In the genomic region with DNA sequence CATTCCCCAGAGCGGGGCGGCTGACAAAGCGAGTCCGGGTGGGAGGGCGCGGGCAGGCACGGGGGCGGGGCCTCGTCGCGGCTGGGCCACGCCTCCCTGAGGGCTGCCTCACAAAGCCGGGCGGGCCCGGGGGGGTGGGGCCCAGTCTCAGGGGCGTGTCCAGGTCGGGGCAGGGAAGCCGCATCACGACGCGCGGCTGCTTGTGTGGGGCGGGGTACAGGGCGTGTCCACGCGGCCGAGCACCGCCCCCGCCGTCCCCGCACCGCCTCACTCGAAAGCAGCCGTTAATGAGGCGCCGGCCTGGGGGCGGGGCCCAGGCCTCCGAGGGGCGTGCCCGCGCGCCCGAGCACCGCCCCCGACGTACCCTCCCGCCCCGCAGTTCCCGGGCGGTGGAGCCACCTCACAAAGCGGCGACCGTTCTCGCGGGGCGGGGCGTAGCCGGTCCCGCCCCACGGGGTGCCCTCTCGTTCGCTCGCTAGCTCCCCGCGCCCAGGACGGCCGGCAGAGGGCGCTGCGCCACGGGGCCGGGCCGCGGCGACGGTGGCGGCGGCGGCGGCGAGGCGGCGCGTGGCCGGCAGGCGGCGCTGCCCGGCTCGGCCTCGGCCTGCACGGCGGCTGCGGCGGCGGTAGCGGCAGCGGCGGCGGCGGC, we compare ENCODE assay signal across 1 cellular context.
TF ChIP-seq lines count a peak whose summit lies in the region.

Gene CARM1 (plus strand): TSS at position 599 of the 649 bp plus-strand sequence. CDS start 150 bp downstream, outside the sequence.

TF ChIP-seq in K562, 482 proteins besides CTCF, POLR2A, EP300 and RAD21 (continued from another document and continues in another):
- TF ChIP-seq, protein P1, sequence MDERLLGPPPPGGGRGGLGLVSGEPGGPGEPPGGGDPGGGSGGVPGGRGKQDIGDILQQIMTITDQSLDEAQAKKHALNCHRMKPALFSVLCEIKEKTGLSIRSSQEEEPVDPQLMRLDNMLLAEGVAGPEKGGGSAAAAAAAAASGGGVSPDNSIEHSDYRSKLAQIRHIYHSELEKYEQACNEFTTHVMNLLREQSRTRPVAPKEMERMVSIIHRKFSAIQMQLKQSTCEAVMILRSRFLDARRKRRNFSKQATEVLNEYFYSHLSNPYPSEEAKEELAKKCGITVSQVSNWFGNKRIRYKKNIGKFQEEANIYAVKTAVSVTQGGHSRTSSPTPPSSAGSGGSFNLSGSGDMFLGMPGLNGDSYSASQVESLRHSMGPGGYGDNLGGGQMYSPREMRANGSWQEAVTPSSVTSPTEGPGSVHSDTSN (CRISPR knock-in tag; IDR thresholded peaks at IDR 0.05; ENCODE audit: low read depth), result no peak
- TF ChIP-seq, protein P1 (tag; conservative IDR thresholded peaks at IDR 0.05; ENCODE audit: low read depth), result no peak
- TF ChIP-seq CTBP1 (IDR thresholded peaks at IDR 0.05; ENCODE audit: borderline replicate concordance) (peak; percentile 86), ZNF316 (IDR thresholded peaks at IDR 0.05) (no peak), FOXJ3 (CRISPR knock-in tag; IDR thresholded peaks at IDR 0.05) (no peak), DPF2 (IDR thresholded peaks at IDR 0.05) (no peak), DDX20 (tag; IDR thresholded peaks at IDR 0.05; ENCODE audit: low read depth) (no peak), ILK (tag; IDR thresholded peaks at IDR 0.05; ENCODE audit: borderline replicate concordance, low read depth) (no peak), NELFE (IDR thresholded peaks at IDR 0.05; ENCODE audit: insufficient read depth, insufficient read length) (no peak), ZNF23 (CRISPR knock-in tag; IDR thresholded peaks at IDR 0.05) (no peak), MAZ (CRISPR knock-in tag; conservative IDR thresholded peaks at IDR 0.05 in 1 of 2, IDR thresholded peaks at IDR 0.05 in 1 of 2) (peak; percentile 40 to 81; a peak in 3 of 4 replicates), MTA1 (IDR thresholded peaks at IDR 0.05; ENCODE audit: borderline replicate concordance) (peak; percentile 77), MYC (IDR thresholded peaks at IDR 0.05; ENCODE audit: low read depth, low read length) (peak; percentile 76), MYC (CRISPR knock-in tag; IDR thresholded peaks at IDR 0.05; ENCODE audit: borderline replicate concordance, low read depth) (no peak), HNRNPLL (IDR thresholded peaks at IDR 0.05; ENCODE audit: low read depth, low read length, poor library complexity, severe bottlenecking) (peak; percentile 70), GABPA (tag; conservative IDR thresholded peaks at IDR 0.05; ENCODE audit: low read depth) (peak; percentile 14; the same call in 1 of the 2 replicates), MXI1 (IDR thresholded peaks at IDR 0.05; ENCODE audit: low read depth, low read length) (no peak), JUN (IDR thresholded peaks at IDR 0.05; ENCODE audit: borderline replicate concordance, low read depth, low read length) (peak; percentile 15; the same call in 1 of the 2 replicates), JUN (CRISPR knock-in tag; IDR thresholded peaks at IDR 0.05; ENCODE audit: borderline replicate concordance) (no peak), ZFX (CRISPR knock-in tag; IDR thresholded peaks at IDR 0.05) (0 out of 2 replicates have a peak, but pooled peaks have one; percentile 13), ZNF445 (CRISPR knock-in tag; IDR thresholded peaks at IDR 0.05; ENCODE audit: low read depth) (no peak), ATF1 (CRISPR knock-in tag; IDR thresholded peaks at IDR 0.05) (peak; percentile 74), ATF1 (tag; IDR thresholded peaks at IDR 0.05) (peak; percentile 83), CCNT2 (IDR thresholded peaks at IDR 0.05; ENCODE audit: borderline replicate concordance, extremely low read depth, insufficient read length, low read depth, low read length) (peak; percentile 90), CHD2 (IDR thresholded peaks at IDR 0.05; ENCODE audit: low read depth, low read length) (peak; percentile 69), BHLHE40 (IDR thresholded peaks at IDR 0.05; ENCODE audit: low read length) (peak; percentile 4; the same call in 1 of the 2 replicates), SAP30 (IDR thresholded peaks at IDR 0.05; ENCODE audit: borderline replicate concordance, insufficient read depth, low read depth, low read length, poor library complexity, severe bottlenecking) (no peak), MEF2A (IDR thresholded peaks at IDR 0.05; ENCODE audit: control insufficient read depth, low read depth, low read length) (no peak), HLTF (IDR thresholded peaks at IDR 0.05) (no peak), ZNF766 (CRISPR knock-in tag; conservative IDR thresholded peaks at IDR 0.05) (no peak), ZSCAN32 (CRISPR knock-in tag; IDR thresholded peaks at IDR 0.05) (no peak), RNF2 (IDR thresholded peaks at IDR 0.05) (no peak; the same call in 1 of the 2 replicates), JUNB (CRISPR knock-in tag; conservative IDR thresholded peaks at IDR 0.05) (no peak), KLF1 (tag; IDR thresholded peaks at IDR 0.05) (0 out of 2 replicates have a peak, but pooled peaks have one; percentile 47), SREBF1 (IDR thresholded peaks at IDR 0.05; ENCODE audit: borderline replicate concordance, low read depth, low read length) (0 out of 2 replicates have a peak, but pooled peaks have one; percentile 26), ILF3 (IDR thresholded peaks at IDR 0.05; ENCODE audit: borderline replicate concordance) (no peak), HCFC1 (IDR thresholded peaks at IDR 0.05; ENCODE audit: low read depth, low read length) (peak; percentile 70), YY1 (IDR thresholded peaks at IDR 0.05; ENCODE audit: borderline replicate concordance in 1 of 3, control insufficient read depth in 1 of 3, extremely low read depth in 1 of 3, insufficient read depth in 3 of 3, insufficient read length in 1 of 3, insufficient replicate concordance in 2 of 3, low read depth in 1 of 3, low read length in 2 of 3) (peak in 2 of 3 experiments; percentile 32 to 63), ZBTB11 (CRISPR knock-in tag; IDR thresholded peaks at IDR 0.05) (peak in 1 of 3 experiments; percentile 35; a peak in 1 of 6 replicates), MEIS2 (IDR thresholded peaks at IDR 0.05; ENCODE audit: partially characterized antibody) (peak; percentile 6), JUND (IDR thresholded peaks at IDR 0.05; ENCODE audit: borderline replicate concordance, low read depth, low read length) (peak; percentile 5; the same call in 1 of the 2 replicates), JUND (tag; IDR thresholded peaks at IDR 0.05; ENCODE audit: borderline replicate concordance, low read depth, low read length) (no peak; the same call in 2 of the 3 replicates), SRF (CRISPR knock-in tag; IDR thresholded peaks at IDR 0.05) (peak in 1 of 2 experiments; percentile 83; a peak in 2 of 4 replicates), CREB1 (IDR thresholded peaks at IDR 0.05) (peak; percentile 94), CREB1 (CRISPR knock-in tag; IDR thresholded peaks at IDR 0.05) (peak; percentile 92)
- TF ChIP-seq, protein P2, sequence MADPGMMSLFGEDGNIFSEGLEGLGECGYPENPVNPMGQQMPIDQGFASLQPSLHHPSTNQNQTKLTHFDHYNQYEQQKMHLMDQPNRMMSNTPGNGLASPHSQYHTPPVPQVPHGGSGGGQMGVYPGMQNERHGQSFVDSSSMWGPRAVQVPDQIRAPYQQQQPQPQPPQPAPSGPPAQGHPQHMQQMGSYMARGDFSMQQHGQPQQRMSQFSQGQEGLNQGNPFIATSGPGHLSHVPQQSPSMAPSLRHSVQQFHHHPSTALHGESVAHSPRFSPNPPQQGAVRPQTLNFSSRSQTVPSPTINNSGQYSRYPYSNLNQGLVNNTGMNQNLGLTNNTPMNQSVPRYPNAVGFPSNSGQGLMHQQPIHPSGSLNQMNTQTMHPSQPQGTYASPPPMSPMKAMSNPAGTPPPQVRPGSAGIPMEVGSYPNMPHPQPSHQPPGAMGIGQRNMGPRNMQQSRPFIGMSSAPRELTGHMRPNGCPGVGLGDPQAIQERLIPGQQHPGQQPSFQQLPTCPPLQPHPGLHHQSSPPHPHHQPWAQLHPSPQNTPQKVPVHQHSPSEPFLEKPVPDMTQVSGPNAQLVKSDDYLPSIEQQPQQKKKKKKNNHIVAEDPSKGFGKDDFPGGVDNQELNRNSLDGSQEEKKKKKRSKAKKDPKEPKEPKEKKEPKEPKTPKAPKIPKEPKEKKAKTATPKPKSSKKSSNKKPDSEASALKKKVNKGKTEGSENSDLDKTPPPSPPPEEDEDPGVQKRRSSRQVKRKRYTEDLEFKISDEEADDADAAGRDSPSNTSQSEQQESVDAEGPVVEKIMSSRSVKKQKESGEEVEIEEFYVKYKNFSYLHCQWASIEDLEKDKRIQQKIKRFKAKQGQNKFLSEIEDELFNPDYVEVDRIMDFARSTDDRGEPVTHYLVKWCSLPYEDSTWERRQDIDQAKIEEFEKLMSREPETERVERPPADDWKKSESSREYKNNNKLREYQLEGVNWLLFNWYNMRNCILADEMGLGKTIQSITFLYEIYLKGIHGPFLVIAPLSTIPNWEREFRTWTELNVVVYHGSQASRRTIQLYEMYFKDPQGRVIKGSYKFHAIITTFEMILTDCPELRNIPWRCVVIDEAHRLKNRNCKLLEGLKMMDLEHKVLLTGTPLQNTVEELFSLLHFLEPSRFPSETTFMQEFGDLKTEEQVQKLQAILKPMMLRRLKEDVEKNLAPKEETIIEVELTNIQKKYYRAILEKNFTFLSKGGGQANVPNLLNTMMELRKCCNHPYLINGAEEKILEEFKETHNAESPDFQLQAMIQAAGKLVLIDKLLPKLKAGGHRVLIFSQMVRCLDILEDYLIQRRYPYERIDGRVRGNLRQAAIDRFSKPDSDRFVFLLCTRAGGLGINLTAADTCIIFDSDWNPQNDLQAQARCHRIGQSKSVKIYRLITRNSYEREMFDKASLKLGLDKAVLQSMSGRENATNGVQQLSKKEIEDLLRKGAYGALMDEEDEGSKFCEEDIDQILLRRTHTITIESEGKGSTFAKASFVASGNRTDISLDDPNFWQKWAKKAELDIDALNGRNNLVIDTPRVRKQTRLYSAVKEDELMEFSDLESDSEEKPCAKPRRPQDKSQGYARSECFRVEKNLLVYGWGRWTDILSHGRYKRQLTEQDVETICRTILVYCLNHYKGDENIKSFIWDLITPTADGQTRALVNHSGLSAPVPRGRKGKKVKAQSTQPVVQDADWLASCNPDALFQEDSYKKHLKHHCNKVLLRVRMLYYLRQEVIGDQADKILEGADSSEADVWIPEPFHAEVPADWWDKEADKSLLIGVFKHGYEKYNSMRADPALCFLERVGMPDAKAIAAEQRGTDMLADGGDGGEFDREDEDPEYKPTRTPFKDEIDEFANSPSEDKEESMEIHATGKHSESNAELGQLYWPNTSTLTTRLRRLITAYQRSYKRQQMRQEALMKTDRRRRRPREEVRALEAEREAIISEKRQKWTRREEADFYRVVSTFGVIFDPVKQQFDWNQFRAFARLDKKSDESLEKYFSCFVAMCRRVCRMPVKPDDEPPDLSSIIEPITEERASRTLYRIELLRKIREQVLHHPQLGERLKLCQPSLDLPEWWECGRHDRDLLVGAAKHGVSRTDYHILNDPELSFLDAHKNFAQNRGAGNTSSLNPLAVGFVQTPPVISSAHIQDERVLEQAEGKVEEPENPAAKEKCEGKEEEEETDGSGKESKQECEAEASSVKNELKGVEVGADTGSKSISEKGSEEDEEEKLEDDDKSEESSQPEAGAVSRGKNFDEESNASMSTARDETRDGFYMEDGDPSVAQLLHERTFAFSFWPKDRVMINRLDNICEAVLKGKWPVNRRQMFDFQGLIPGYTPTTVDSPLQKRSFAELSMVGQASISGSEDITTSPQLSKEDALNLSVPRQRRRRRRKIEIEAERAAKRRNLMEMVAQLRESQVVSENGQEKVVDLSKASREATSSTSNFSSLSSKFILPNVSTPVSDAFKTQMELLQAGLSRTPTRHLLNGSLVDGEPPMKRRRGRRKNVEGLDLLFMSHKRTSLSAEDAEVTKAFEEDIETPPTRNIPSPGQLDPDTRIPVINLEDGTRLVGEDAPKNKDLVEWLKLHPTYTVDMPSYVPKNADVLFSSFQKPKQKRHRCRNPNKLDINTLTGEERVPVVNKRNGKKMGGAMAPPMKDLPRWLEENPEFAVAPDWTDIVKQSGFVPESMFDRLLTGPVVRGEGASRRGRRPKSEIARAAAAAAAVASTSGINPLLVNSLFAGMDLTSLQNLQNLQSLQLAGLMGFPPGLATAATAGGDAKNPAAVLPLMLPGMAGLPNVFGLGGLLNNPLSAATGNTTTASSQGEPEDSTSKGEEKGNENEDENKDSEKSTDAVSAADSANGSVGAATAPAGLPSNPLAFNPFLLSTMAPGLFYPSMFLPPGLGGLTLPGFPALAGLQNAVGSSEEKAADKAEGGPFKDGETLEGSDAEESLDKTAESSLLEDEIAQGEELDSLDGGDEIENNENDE (IDR thresholded peaks at IDR 0.05; ENCODE audit: low read depth, low read length), result no peak
- TF ChIP-seq, protein P3, sequence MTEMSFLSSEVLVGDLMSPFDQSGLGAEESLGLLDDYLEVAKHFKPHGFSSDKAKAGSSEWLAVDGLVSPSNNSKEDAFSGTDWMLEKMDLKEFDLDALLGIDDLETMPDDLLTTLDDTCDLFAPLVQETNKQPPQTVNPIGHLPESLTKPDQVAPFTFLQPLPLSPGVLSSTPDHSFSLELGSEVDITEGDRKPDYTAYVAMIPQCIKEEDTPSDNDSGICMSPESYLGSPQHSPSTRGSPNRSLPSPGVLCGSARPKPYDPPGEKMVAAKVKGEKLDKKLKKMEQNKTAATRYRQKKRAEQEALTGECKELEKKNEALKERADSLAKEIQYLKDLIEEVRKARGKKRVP (CRISPR knock-in tag; IDR thresholded peaks at IDR 0.05), result no peak
